10 cellular contexts compared by ENCODE assay signal in the genomic region with DNA sequence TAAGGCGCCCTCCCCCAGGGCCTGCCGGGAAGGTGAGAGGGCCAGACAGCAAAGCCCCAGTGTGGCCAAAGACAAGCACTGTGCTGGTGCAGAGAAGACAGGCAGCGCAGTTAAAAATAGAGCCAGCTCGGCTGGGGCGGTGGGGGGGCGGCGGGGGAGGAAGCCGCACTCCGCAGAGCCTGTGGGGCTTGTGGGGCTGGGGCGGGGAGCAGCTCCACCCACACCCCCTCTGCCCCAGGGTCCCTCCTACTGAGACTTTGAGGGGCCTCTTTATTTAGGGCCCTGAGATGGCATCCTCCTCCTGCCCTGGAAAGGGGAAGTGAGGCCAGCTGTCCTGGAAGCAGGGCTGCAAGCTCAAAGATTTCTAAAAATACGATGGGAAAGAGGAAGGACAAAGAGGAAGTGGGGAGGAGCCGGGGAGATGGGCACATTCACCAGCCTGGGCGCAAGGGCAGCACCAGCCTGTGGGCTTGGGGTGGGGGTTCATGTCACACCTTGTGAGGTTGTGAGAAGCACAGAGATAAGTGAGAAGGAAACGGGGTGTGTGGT. TPM values are rescaled to one million over a fixed set of nuclear protein-coding genes. Genes with fewer than 3 reads are reported as not detected.
A peak's percentile ranks its signal among the peaks of the same experiment; 100 is the strongest.
DNase-seq lines count a peak whose midpoint lies in the region; ATAC-seq, FAIRE-seq and TF ChIP-seq lines count a peak whose summit lies in the region.
"Had no signal": no experiment of that assay in that cellular context is flagged by ENCODE, and none has a peak within 500 bp of the region (broad histone marks: within the 10 kb centered on the region; RNA-seq: fewer than 3 reads in every experiment).

No MANE protein-coding gene starts in this region.

- TF ChIP-seq POLR2A in breast epithelium (IDR thresholded peaks at IDR 0.05) (no peak), H54 (IDR thresholded peaks at IDR 0.05; ENCODE audit: low read depth, low read length) (no peak)

- no peak overlapping the region for H3K27ac ChIP-seq in breast epithelium
- H3K27ac ChIP-seq in mammary epithelial cell (ENCODE audit: insufficient read depth, low read depth, low read length), result no peak overlapping the region
- H3K27ac ChIP-seq: SK-N-MC, thyroid gland had no signal

- H3K36me3 ChIP-seq in breast epithelium, result no peaks in the 10 kb centered on the region
- no peaks in the 10 kb centered on the region for H3K36me3 ChIP-seq in mammary epithelial cell (ENCODE audit: insufficient read depth, low read length)
- H3K36me3 ChIP-seq: thyroid gland had no signal

- FAIRE-seq in H54 (lab: Jason Lieb, UNC), result no peak

- no peaks in the 10 kb centered on the region for H4K20me1 ChIP-seq in mammary epithelial cell (ENCODE audit: insufficient read depth, low read length)

- TF ChIP-seq CTCF in breast epithelium (IDR thresholded peaks at IDR 0.05) (no peak), mammary epithelial cell (conservative IDR thresholded peaks at IDR 0.05 in 1 of 2, IDR thresholded peaks at IDR 0.05 in 1 of 2; ENCODE audit: extremely low read depth in 1 of 2, insufficient read depth in 1 of 2, low read depth in 1 of 2, low read length in 2 of 2) (no peak), Calu3 (IDR thresholded peaks at IDR 0.05; ENCODE audit: unreplicated experiment) (no peak)

- peak overlapping the region in 2 of 3 donors; percentile 30 to 49 for H3K4me3 ChIP-seq in breast epithelium
- no peak overlapping the region for H3K4me3 ChIP-seq in mammary epithelial cell (replicated peaks in 1 of 3; ENCODE audit: insufficient read depth in 1 of 3, low read depth in 2 of 3, low read length in 3 of 3)
- H3K4me3 ChIP-seq: SK-N-MC, thyroid gland had no signal

- H3K9me3 ChIP-seq in breast epithelium, result no peaks in the 10 kb centered on the region
- H3K9me3 ChIP-seq in mammary epithelial cell (replicated peaks; ENCODE audit: insufficient read depth, low read length), result peaks cover 3% of the 10 kb centered on the region
- H3K9me3 ChIP-seq: thyroid gland had no signal

- H3K27ac Mint-ChIP-seq in activated CD4-positive, alpha-beta T cell treated with anti-CD3 and anti-CD28 coated beads, Interleukin-2, amount 10 ng/mL, durations not matched to agents 7 days and 5 days, result peak overlapping the region; percentile 94
- peak overlapping the region; percentile 98 for H3K27ac Mint-ChIP-seq in stimulated activated naive B cell treated with anti-CD40 and anti-IgM and Interleukin-4, amounts not matched to agents 10 μg/mL and 1 μg/mL and 100 μg/mL, for 72 hours
- no peak overlapping the region for H3K27ac Mint-ChIP-seq in Calu3 (ENCODE audit: unreplicated experiment)

- peaks cover 69% of the 10 kb centered on the region for H3K4me1 Mint-ChIP-seq in activated CD4-positive, alpha-beta T cell treated with anti-CD3 and anti-CD28 coated beads, Interleukin-2, amount 10 ng/mL, durations not matched to agents 7 days and 5 days
- H3K4me1 Mint-ChIP-seq in stimulated activated naive B cell treated with anti-CD40 and anti-IgM and Interleukin-4, amounts not matched to agents 10 μg/mL and 1 μg/mL and 100 μg/mL, for 72 hours, result peaks cover 71 to 93% of the 10 kb centered on the region in 2 donors
- peaks cover 15% of the 10 kb centered on the region for H3K4me1 Mint-ChIP-seq in Calu3 (ENCODE audit: low read depth, unreplicated experiment)

- H3K79me2 ChIP-seq in mammary epithelial cell (ENCODE audit: insufficient read depth, low read length), result no peaks in the 10 kb centered on the region

- dilution Hi-C loops in mammary epithelial cell (cut with HindIII; ENCODE audit: low sequenced_read_pairs), result no loop called here

- ATAC-seq in Right ventricle myocardium superior (ENCODE audit: poor library complexity), result peak; percentile 77
- peak; percentile 69 to 72 for ATAC-seq in stimulated activated naive B cell treated with anti-CD40 and anti-IgM and Interleukin-4, amounts not matched to agents 10 μg/mL and 1 μg/mL and 100 μg/mL, for 72 hours (replicated peaks)

- POLR2A ChIA-PET in activated CD4-positive, alpha-beta T cell treated with anti-CD3 and anti-CD28 coated beads, Interleukin-2, amount 10 ng/mL, durations not matched to agents 7 days and 5 days (lab: Charles Lee), result interaction anchor here (1.0 kb wide), 1 partner anchor 24 kb away, joined by 4 read pairs; no protein-coding TSS in a partner anchor

- H3K9ac ChIP-seq in mammary epithelial cell (ENCODE audit: insufficient read depth, low read length), result no peak overlapping the region

- H3K4me1 ChIP-seq in breast epithelium (no peaks in the 10 kb centered on the region), mammary epithelial cell (ENCODE audit: insufficient read depth, low read length) (peaks cover 13% of the 10 kb centered on the region)
- H3K4me1 ChIP-seq: thyroid gland had no signal

- peak overlapping the region; percentile 89 for H3K4me3 Mint-ChIP-seq in activated CD4-positive, alpha-beta T cell treated with anti-CD3 and anti-CD28 coated beads, Interleukin-2, amount 10 ng/mL, durations not matched to agents 7 days and 5 days
- H3K4me3 Mint-ChIP-seq in stimulated activated naive B cell treated with anti-CD40 and anti-IgM and Interleukin-4, amounts not matched to agents 10 μg/mL and 1 μg/mL and 100 μg/mL, for 72 hours, result peak overlapping the region; percentile 83 to 95
- H3K4me3 Mint-ChIP-seq in Calu3 (ENCODE audit: low read depth, unreplicated experiment), result no peak overlapping the region

- H2AFZ ChIP-seq in mammary epithelial cell (ENCODE audit: low read depth, low read length), result no peak overlapping the region

- no peak overlapping the region for H3K4me2 ChIP-seq in mammary epithelial cell (ENCODE audit: insufficient read depth, low read depth, low read length)

- H3K9me3 Mint-ChIP-seq in activated CD4-positive, alpha-beta T cell treated with anti-CD3 and anti-CD28 coated beads, Interleukin-2, amount 10 ng/mL, durations not matched to agents 7 days and 5 days, result no peaks in the 10 kb centered on the region
- H3K9me3 Mint-ChIP-seq in stimulated activated naive B cell treated with anti-CD40 and anti-IgM and Interleukin-4, amounts not matched to agents 10 μg/mL and 1 μg/mL and 100 μg/mL, for 72 hours, result no peaks in the 10 kb centered on the region
- H3K9me3 Mint-ChIP-seq in Calu3 (ENCODE audit: low read depth, unreplicated experiment), result no peaks in the 10 kb centered on the region

- BruUV-seq in mammary epithelial cell (replicated peaks; lab: Mats Ljungman, UMichigan) (no TSS peak), Calu3 (replicated peaks; lab: Mats Ljungman, UMichigan) (no TSS peak)

- intact Hi-C loops in breast epithelium (cut with DNase I; ENCODE audit: low total_unique reads) (no loop called here), mammary epithelial cell (cut with micrococcal nuclease) (no loop called here), Right ventricle myocardium superior (cut with DNase I) (no loop called here), Calu3 (cut with micrococcal nuclease; ENCODE audit: unreplicated experiment) (no loop called here)

- in situ Hi-C loops in mammary epithelial cell (cut with MboI; ENCODE audit: low sequenced_read_pairs in 2 of 2), result no loop called here

- DNase-seq in breast epithelium (ENCODE audit: low spot score in 2 of 2) (peak in 1 of 2 donors; percentile 49), mammary epithelial cell (no peak), Right ventricle myocardium superior (peak; percentile 77), H54 (ENCODE audit: insufficient read length, low spot score) (no peak), Calu3 (no peak), RKO (ENCODE audit: low spot score) (no peak)
- peak; percentile 57 for DNase-seq in activated CD4-positive, alpha-beta T cell treated with anti-CD3 and anti-CD28 coated beads, Interleukin-2, amount 10 ng/mL, durations not matched to agents 7 days and 5 days
- DNase-seq in stimulated activated naive B cell treated with anti-CD40 and anti-IgM and Interleukin-4, amounts not matched to agents 10 μg/mL and 1 μg/mL and 100 μg/mL, for 72 hours, result peak; percentile 70

- no peaks in the 10 kb centered on the region for H3K27me3 Mint-ChIP-seq in activated CD4-positive, alpha-beta T cell treated with anti-CD3 and anti-CD28 coated beads, Interleukin-2, amount 10 ng/mL, durations not matched to agents 7 days and 5 days
- no peaks in the 10 kb centered on the region for H3K27me3 Mint-ChIP-seq in stimulated activated naive B cell treated with anti-CD40 and anti-IgM and Interleukin-4, amounts not matched to agents 10 μg/mL and 1 μg/mL and 100 μg/mL, for 72 hours
- peaks cover 38% of the 10 kb centered on the region for H3K27me3 Mint-ChIP-seq in Calu3 (ENCODE audit: unreplicated experiment)

- CTCF ChIA-PET in mammary epithelial cell (lab: Charles Lee; ENCODE audit: low non-redundant PET), result no interaction called here
- CTCF ChIA-PET in activated CD4-positive, alpha-beta T cell treated with anti-CD3 and anti-CD28 coated beads, Interleukin-2, amount 10 ng/mL, durations not matched to agents 7 days and 5 days (lab: Charles Lee), result interaction anchor here (0.5 to 1.5 kb wide), 8 partner anchors 11 to 580 kb away, joined by 3 to 4 read pairs (median 3); no protein-coding TSS in a partner anchor
- CTCF ChIA-PET in Calu3 (lab: Charles Lee), result no interaction called here

- WGBS in mammary epithelial cell (ENCODE audit: low coverage, missing lambda C conversion rate), result 91% methylated on average over 6 of the region's 14 CpGs

- H3K27me3 ChIP-seq in breast epithelium (peaks cover 0 to 24% of the 10 kb centered on the region in 2 donors), mammary epithelial cell (ENCODE audit: insufficient read depth, low read length) (no peaks in the 10 kb centered on the region)
- H3K27me3 ChIP-seq: thyroid gland had no signal

- peaks cover 61% of the 10 kb centered on the region for H3K36me3 Mint-ChIP-seq in activated CD4-positive, alpha-beta T cell treated with anti-CD3 and anti-CD28 coated beads, Interleukin-2, amount 10 ng/mL, durations not matched to agents 7 days and 5 days (ENCODE audit: low read depth)
- peaks cover 6 to 25% of the 10 kb centered on the region in 2 donors for H3K36me3 Mint-ChIP-seq in stimulated activated naive B cell treated with anti-CD40 and anti-IgM and Interleukin-4, amounts not matched to agents 10 μg/mL and 1 μg/mL and 100 μg/mL, for 72 hours
- no peaks in the 10 kb centered on the region for H3K36me3 Mint-ChIP-seq in Calu3 (ENCODE audit: insufficient read depth, unreplicated experiment)

RNA-seq across cellular contexts. Expression of a gene that starts 2.6 kb away (rescaled TPM):
- total RNA-seq in breast epithelium (10 to 100 TPM in 2 of 3 donors, 1 to 10 TPM in 1; 6.9 to 25.1 (median 10.5) TPM), mammary epithelial cell (1 to 10 TPM in 1 of 2 donors, under 1 TPM in 1; under 0.01 to 1.1 TPM), Right ventricle myocardium superior (7.0 TPM), Calu3 (2022) (0.38 and 0.59 TPM in 2 replicates)
- polyA plus RNA-seq in mammary epithelial cell, result 0.48 TPM
- polyA minus RNA-seq in mammary epithelial cell, result 4.4 TPM
- 100 to 1,000 TPM; 106 to 110 TPM for total RNA-seq in activated CD4-positive, alpha-beta T cell treated with anti-CD3 and anti-CD28 coated beads, Interleukin-2, amount 10 ng/mL, durations not matched to agents 7 days and 5 days

RNA-seq across cellular contexts. Expression of a gene that starts 40.8 kb away (rescaled TPM):
- total RNA-seq in breast epithelium (10 to 100 TPM; 10.5 to 12.0 (median 11.5) TPM), mammary epithelial cell (100 to 1,000 TPM in 1 of 2 donors, 10 to 100 TPM in 1; 13.2 to 119 TPM), Right ventricle myocardium superior (4.1 TPM), Calu3 (2022) (21.0 and 24.0 TPM in 2 replicates)
- 211 TPM for polyA plus RNA-seq in mammary epithelial cell
- 272 TPM for polyA minus RNA-seq in mammary epithelial cell
- 1,000 to 10,000 TPM; 1,015 to 1,117 TPM for total RNA-seq in activated CD4-positive, alpha-beta T cell treated with anti-CD3 and anti-CD28 coated beads, Interleukin-2, amount 10 ng/mL, durations not matched to agents 7 days and 5 days

Comparison
In these comparisons a context has a peak if more than half of its experiments do, and no peak if none do; other contexts are left out.
1. H3K4me3 ChIP-seq: peak in breast epithelium (2 of 3); none in mammary epithelial cell (0 of 3).
2. DNase-seq: peak in activated CD4-positive, alpha-beta T cell treated with anti-CD3 and anti-CD28 coated beads, Interleukin-2, amount 10 ng/mL, durations not matched to agents 7 days and 5 days (single experiment), Right ventricle myocardium superior (single experiment) and stimulated activated naive B cell treated with anti-CD40 and anti-IgM and Interleukin-4, amounts not matched to agents 10 μg/mL and 1 μg/mL and 100 μg/mL, for 72 hours (single experiment); none in mammary epithelial cell (single experiment), H54 (single experiment), Calu3 (single experiment) and RKO (single experiment).
3. RNA of a gene that starts 2.6 kb away (total RNA-seq): 106 to 110 TPM in activated CD4-positive, alpha-beta T cell treated with anti-CD3 and anti-CD28 coated beads, Interleukin-2, amount 10 ng/mL, durations not matched to agents 7 days and 5 days; 6.9 to 25.1 TPM in breast epithelium, 7.0 TPM in Right ventricle myocardium superior (single experiment), under 0.01 to 1.1 TPM in mammary epithelial cell and 0.38 to 0.59 TPM in Calu3; every median in the first group is over 4 times any median in the second.
4. RNA of a gene that starts 40.8 kb away (total RNA-seq): 1,015 to 1,117 TPM in activated CD4-positive, alpha-beta T cell treated with anti-CD3 and anti-CD28 coated beads, Interleukin-2, amount 10 ng/mL, durations not matched to agents 7 days and 5 days; 13.2 to 119 TPM in mammary epithelial cell, 21.0 to 24.0 TPM in Calu3, 10.5 to 12.0 TPM in breast epithelium and 4.1 TPM in Right ventricle myocardium superior (single experiment); every median in the first group is over 4 times any median in the second.